9 cellular contexts compared by ENCODE assay signal in the genomic region with DNA sequence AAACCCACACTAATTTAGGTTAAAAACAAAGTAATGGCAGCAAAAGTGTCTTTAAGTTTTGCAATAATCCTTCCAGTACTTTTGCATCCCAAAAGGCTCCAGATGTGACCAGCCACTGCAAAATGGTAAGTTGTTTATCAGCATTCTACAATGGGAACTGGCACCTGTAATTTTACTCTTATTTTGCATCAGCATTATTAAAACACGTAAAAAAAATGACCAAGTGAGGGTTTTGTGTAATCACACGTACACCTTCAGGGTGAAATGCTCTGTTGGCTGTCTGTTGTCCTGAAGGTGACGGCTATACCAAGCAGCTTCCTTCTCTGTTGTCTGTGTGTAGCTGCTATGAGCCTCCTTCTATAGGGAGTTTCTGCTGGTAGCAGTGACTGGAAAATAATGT. TPM values are rescaled to one million over a fixed set of nuclear protein-coding genes. Genes with fewer than 3 reads are reported as not detected.
A peak's percentile ranks its signal among the peaks of the same experiment; 100 is the strongest.
DNase-seq lines count a peak whose midpoint lies in the region; ATAC-seq and TF ChIP-seq lines count a peak whose summit lies in the region.
"Had no signal": no experiment of that assay in that cellular context is flagged by ENCODE, and none has a peak within 500 bp of the region (broad histone marks: within the 10 kb centered on the region; RNA-seq: fewer than 3 reads in every experiment).

No MANE protein-coding gene starts in this region.

- H3K9ac ChIP-seq in SK-N-SH = no peak overlapping the region

- no peaks in the 10 kb centered on the region for H3K4me1 Mint-ChIP-seq in activated CD8-positive, alpha-beta memory T cell treated with anti-CD3 and anti-CD28 coated beads, Interleukin-2, amount 10 ng/mL, durations not matched to agents 7 days and 5 days
- H3K4me1 Mint-ChIP-seq in activated CD4-positive, alpha-beta memory T cell treated with anti-CD3 and anti-CD28 coated beads, Interleukin-2, amount 10 ng/mL, durations not matched to agents 7 days and 5 days = no peaks in the 10 kb centered on the region

- H3K4me1 ChIP-seq in SK-N-SH (ENCODE audit: control insufficient read depth in 1 of 2, insufficient read depth in 2 of 2, low read depth in 1 of 2, low read length in 1 of 2) (peaks cover 18 to 23% of the 10 kb centered on the region in 2 experiments; a peak in 3 of 4 replicates), heart left ventricle (peaks cover 0 to 30% (median 19%) of the 10 kb centered on the region in 12 donors), gastrocnemius medialis (peaks cover 33 to 38% of the 10 kb centered on the region in 2 donors)

- no peaks in the 10 kb centered on the region for H3K27me3 Mint-ChIP-seq in activated CD8-positive, alpha-beta memory T cell treated with anti-CD3 and anti-CD28 coated beads, Interleukin-2, amount 10 ng/mL, durations not matched to agents 7 days and 5 days
- H3K27me3 Mint-ChIP-seq in activated CD4-positive, alpha-beta memory T cell treated with anti-CD3 and anti-CD28 coated beads, Interleukin-2, amount 10 ng/mL, durations not matched to agents 7 days and 5 days = no peaks in the 10 kb centered on the region
- H3K27me3 Mint-ChIP-seq: dendritic cell treated with granulocyte-macrophage colony-stimulating factor and Interleukin-4, amounts not matched to agents 40 ng/mL and 50 ng/mL, for 4 days had no signal

- TF ChIP-seq EP300 in SK-N-SH (IDR thresholded peaks at IDR 0.05; ENCODE audit: borderline replicate concordance in 1 of 2, low read depth in 1 of 2, low read length in 1 of 2) = no peak

- H3K4me3 ChIP-seq in SK-N-SH (ENCODE audit: low read depth in 2 of 2, low read length in 1 of 2) = no peak overlapping the region
- H3K4me3 ChIP-seq in heart left ventricle = peak overlapping the region in 3 of 12 donors; percentile 4 to 30 (median 20)
- peak overlapping the region in 3 of 4 donors; percentile 11 to 27 (median 14) for H3K4me3 ChIP-seq in gastrocnemius medialis

- H3K27ac ChIP-seq in SK-N-SH (ENCODE audit: low read depth in 2 of 2, low read length in 1 of 2) (peak overlapping the region; percentile 25 to 62; a peak in 3 of 4 replicates), heart left ventricle (peak overlapping the region in 8 of 12 donors; percentile 11 to 42 (median 20)), gastrocnemius medialis (peak overlapping the region; percentile 55 to 64 (median 58))

- no peaks in the 10 kb centered on the region for H3K9me2 ChIP-seq in SK-N-SH

- TF ChIP-seq CTCF in SK-N-SH (IDR thresholded peaks at IDR 0.05) (no peak), heart left ventricle (IDR thresholded peaks at IDR 0.05) (no peak), gastrocnemius medialis (IDR thresholded peaks at IDR 0.05 in 4 of 5, conservative IDR thresholded peaks at IDR 0.05 in 1 of 5) (no peak), GM13976 (IDR thresholded peaks at IDR 0.05; ENCODE audit: borderline replicate concordance, control extremely low read depth, extremely low read depth, insufficient read depth, missing control alignments) (no peak)

- H3K4me2 ChIP-seq in SK-N-SH = peak overlapping the region; percentile 48; the same call in 1 of the 2 replicates

- peak; percentile 60 to 72 (median 63) for ATAC-seq in heart left ventricle
- peak; percentile 49 to 70 for ATAC-seq in gastrocnemius medialis
- ATAC-seq in GM19452 (IDR thresholded peaks at IDR 0.05; ENCODE audit: unreplicated experiment) = no peak
- ATAC-seq in activated CD8-positive, alpha-beta memory T cell treated with anti-CD3 and anti-CD28 coated beads, Interleukin-2, amount 10 ng/mL, durations not matched to agents 7 days and 5 days = no peak

- H3K27me3 ChIP-seq in SK-N-SH (ENCODE audit: insufficient read depth) (no peaks in the 10 kb centered on the region), heart left ventricle (no peaks in the 10 kb centered on the region), gastrocnemius medialis (no peaks in the 10 kb centered on the region)

- DNase-seq in HCEC 1CT (peak; percentile 71), SK-N-SH (no peak), heart left ventricle (peak in 4 of 5 donors; percentile 53 to 78 (median 66)), gastrocnemius medialis (peak; percentile 63 to 68), GM13976 (ENCODE audit: low spot score) (no peak)
- DNase-seq in activated CD8-positive, alpha-beta memory T cell treated with anti-CD3 and anti-CD28 coated beads, Interleukin-2, amount 10 ng/mL, durations not matched to agents 7 days and 5 days = no peak
- DNase-seq in activated CD4-positive, alpha-beta memory T cell treated with anti-CD3 and anti-CD28 coated beads, Interleukin-2, amount 10 ng/mL, durations not matched to agents 7 days and 5 days = no peak

- H4K20me1 ChIP-seq in SK-N-SH (ENCODE audit: insufficient read depth) = no peaks in the 10 kb centered on the region

- intact Hi-C loops in heart left ventricle (cut with DNase I) = loop anchor here (1.0 to 10.0 kb wide), 11 partner anchors 33 to 377 kb away; partner anchors contain the start of genes SSBP2 (in 4 of the 10) and ATG10 (in 1 of the 10)
- intact Hi-C loops in gastrocnemius medialis (cut with DNase I; ENCODE audit: low total_unique reads) = loop anchor here (1.0 kb wide), 2 partner anchors 37 to 63 kb away; partner anchors contain the start of gene SSBP2

- CTCF ChIA-PET in SK-N-SH (lab: Yijun Ruan, JAX) = interaction anchor here (0.6 to 1.6 kb wide), 2 partner anchors 37 to 63 kb away, joined by 3 to 6 read pairs; partner anchors contain the start of gene SSBP2
- CTCF ChIA-PET in activated CD8-positive, alpha-beta memory T cell treated with anti-CD3 and anti-CD28 coated beads, Interleukin-2, amount 10 ng/mL, durations not matched to agents 7 days and 5 days (lab: Charles Lee) = no interaction called here
- CTCF ChIA-PET in activated CD4-positive, alpha-beta memory T cell treated with anti-CD3 and anti-CD28 coated beads, Interleukin-2, amount 10 ng/mL, durations not matched to agents 7 days and 5 days (lab: Charles Lee) = no interaction called here

- 17% methylated on average over 3 of the region's 3 CpGs for WGBS in SK-N-SH (ENCODE audit: low lambda C conversion rate)
- WGBS in heart left ventricle, 4 donors = 9 to 18% (median 12%) methylated on average over 3 of the region's 3 CpGs

- in situ Hi-C loops in gastrocnemius medialis (cut with MboI; ENCODE audit: low sequenced_read_pairs in 4 of 4) = loop anchor here in 3 of 4 donors (5.0 kb wide), 3 partner anchors 36 to 64 kb away; partner anchors contain the start of gene SSBP2 (in 1 of the 3)
- in situ Hi-C loops in GM13976 (cut with MboI; ENCODE audit: low sequenced_read_pairs, unreplicated experiment) = no loop called here

- H3K36me3 ChIP-seq in SK-N-SH (replicated peaks in 1 of 2; ENCODE audit: control insufficient read depth in 1 of 2, insufficient read depth in 2 of 2, low read length in 1 of 2) (no peaks in the 10 kb centered on the region), heart left ventricle (no peaks in the 10 kb centered on the region), gastrocnemius medialis (no peaks in the 10 kb centered on the region)

- H3K9me3 ChIP-seq in SK-N-SH = no peaks in the 10 kb centered on the region
- no peaks in the 10 kb centered on the region for H3K9me3 ChIP-seq in heart left ventricle
- H3K9me3 ChIP-seq in gastrocnemius medialis = no peaks in the 10 kb centered on the region

- no peaks in the 10 kb centered on the region for H3K79me2 ChIP-seq in SK-N-SH (ENCODE audit: insufficient read depth)

- H3K36me3 Mint-ChIP-seq in activated CD8-positive, alpha-beta memory T cell treated with anti-CD3 and anti-CD28 coated beads, Interleukin-2, amount 10 ng/mL, durations not matched to agents 7 days and 5 days = no peaks in the 10 kb centered on the region
- no peaks in the 10 kb centered on the region for H3K36me3 Mint-ChIP-seq in activated CD4-positive, alpha-beta memory T cell treated with anti-CD3 and anti-CD28 coated beads, Interleukin-2, amount 10 ng/mL, durations not matched to agents 7 days and 5 days (ENCODE audit: low read depth)

- TF ChIP-seq POLR2A in heart left ventricle (IDR thresholded peaks at IDR 0.05) (no peak), gastrocnemius medialis (IDR thresholded peaks at IDR 0.05) (no peak)

- H3F3A ChIP-seq in SK-N-SH (replicated peaks; ENCODE audit: insufficient read depth) = no peaks in the 10 kb centered on the region

- POLR2A ChIA-PET in SK-N-SH (lab: Yijun Ruan, JAX) = no interaction called here
- POLR2A ChIA-PET in activated CD4-positive, alpha-beta memory T cell treated with anti-CD3 and anti-CD28 coated beads, Interleukin-2, amount 10 ng/mL, durations not matched to agents 7 days and 5 days (lab: Charles Lee) = interaction anchor here (1.7 kb wide), 2 partner anchors 9 to 37 kb away, joined by 4 to 5 read pairs; partner anchors contain the start of gene SSBP2

- no peak overlapping the region for H3K27ac Mint-ChIP-seq in activated CD8-positive, alpha-beta memory T cell treated with anti-CD3 and anti-CD28 coated beads, Interleukin-2, amount 10 ng/mL, durations not matched to agents 7 days and 5 days
- H3K27ac Mint-ChIP-seq in activated CD4-positive, alpha-beta memory T cell treated with anti-CD3 and anti-CD28 coated beads, Interleukin-2, amount 10 ng/mL, durations not matched to agents 7 days and 5 days = no peak overlapping the region
- H3K27ac Mint-ChIP-seq: dendritic cell treated with granulocyte-macrophage colony-stimulating factor and Interleukin-4, amounts not matched to agents 40 ng/mL and 50 ng/mL, for 4 days had no signal

- H3K4me3 Mint-ChIP-seq in activated CD8-positive, alpha-beta memory T cell treated with anti-CD3 and anti-CD28 coated beads, Interleukin-2, amount 10 ng/mL, durations not matched to agents 7 days and 5 days = no peak overlapping the region
- no peak overlapping the region for H3K4me3 Mint-ChIP-seq in activated CD4-positive, alpha-beta memory T cell treated with anti-CD3 and anti-CD28 coated beads, Interleukin-2, amount 10 ng/mL, durations not matched to agents 7 days and 5 days
- H3K4me3 Mint-ChIP-seq: dendritic cell treated with granulocyte-macrophage colony-stimulating factor and Interleukin-4, amounts not matched to agents 40 ng/mL and 50 ng/mL, for 4 days had no signal

- TF ChIP-seq RAD21 in SK-N-SH (IDR thresholded peaks at IDR 0.05; ENCODE audit: low read length) = no peak

- no peaks in the 10 kb centered on the region for H3K9me3 Mint-ChIP-seq in activated CD8-positive, alpha-beta memory T cell treated with anti-CD3 and anti-CD28 coated beads, Interleukin-2, amount 10 ng/mL, durations not matched to agents 7 days and 5 days (ENCODE audit: low read depth)
- no peaks in the 10 kb centered on the region for H3K9me3 Mint-ChIP-seq in activated CD4-positive, alpha-beta memory T cell treated with anti-CD3 and anti-CD28 coated beads, Interleukin-2, amount 10 ng/mL, durations not matched to agents 7 days and 5 days
- H3K9me3 Mint-ChIP-seq: dendritic cell treated with granulocyte-macrophage colony-stimulating factor and Interleukin-4, amounts not matched to agents 40 ng/mL and 50 ng/mL, for 4 days had no signal

- no peak overlapping the region; the same call in 1 of the 2 replicates for H2AFZ ChIP-seq in SK-N-SH (ENCODE audit: low read depth)

RNA-seq across cellular contexts. Expression of gene SSBP2, which starts 36.9 kb away (rescaled TPM):
- 35.3 and 52.2 TPM in 2 replicates for polyA plus RNA-seq in SK-N-SH (2012; rRNA removed)
- 39.7 and 44.1 TPM in 2 replicates for polyA plus RNA-seq in SK-N-SH (2012; cell fraction: cytosol; rRNA removed)
- 30.8 and 42.2 TPM in 2 replicates for polyA plus RNA-seq in SK-N-SH (2012; cell fraction: nucleus; rRNA removed)
- total RNA-seq in heart left ventricle = 10 to 100 TPM; 38.6 to 98.1 (median 50.7) TPM
- 10 to 100 TPM; 25.6 to 59.1 TPM for polyA plus RNA-seq in heart left ventricle
- total RNA-seq in gastrocnemius medialis = 10 to 100 TPM; 30.4 to 66.5 (median 40.5) TPM
- total RNA-seq in activated CD8-positive, alpha-beta memory T cell treated with anti-CD3 and anti-CD28 coated beads, Interleukin-2, amount 10 ng/mL, durations not matched to agents 7 days and 5 days = 10 to 100 TPM; 13.1 to 21.5 TPM
- 10 to 100 TPM; 28.1 to 30.3 TPM for total RNA-seq in activated CD4-positive, alpha-beta memory T cell treated with anti-CD3 and anti-CD28 coated beads, Interleukin-2, amount 10 ng/mL, durations not matched to agents 7 days and 5 days

Comparison
In these comparisons a context has a peak if more than half of its experiments do, and no peak if none do; other contexts are left out.
1. DNase-seq: peak in HCEC 1CT (single experiment), heart left ventricle (4 of 5) and gastrocnemius medialis (2 of 2); none in SK-N-SH (single experiment), GM13976 (single experiment), activated CD8-positive, alpha-beta memory T cell treated with anti-CD3 and anti-CD28 coated beads, Interleukin-2, amount 10 ng/mL, durations not matched to agents 7 days and 5 days (single experiment) and activated CD4-positive, alpha-beta memory T cell treated with anti-CD3 and anti-CD28 coated beads, Interleukin-2, amount 10 ng/mL, durations not matched to agents 7 days and 5 days (single experiment).
2. H3K4me3 ChIP-seq: peak in gastrocnemius medialis (3 of 4); none in SK-N-SH (0 of 2).
3. ATAC-seq: peak in heart left ventricle (4 of 4) and gastrocnemius medialis (2 of 2); none in GM19452 (single experiment) and activated CD8-positive, alpha-beta memory T cell treated with anti-CD3 and anti-CD28 coated beads, Interleukin-2, amount 10 ng/mL, durations not matched to agents 7 days and 5 days (single experiment).
4. Peak in every context shown above with its lines, with median percentiles within 50 percentile points of each other: H3K27ac ChIP-seq.